Comparison of ENCODE assay signal across 16 cellular contexts in the genomic region with DNA sequence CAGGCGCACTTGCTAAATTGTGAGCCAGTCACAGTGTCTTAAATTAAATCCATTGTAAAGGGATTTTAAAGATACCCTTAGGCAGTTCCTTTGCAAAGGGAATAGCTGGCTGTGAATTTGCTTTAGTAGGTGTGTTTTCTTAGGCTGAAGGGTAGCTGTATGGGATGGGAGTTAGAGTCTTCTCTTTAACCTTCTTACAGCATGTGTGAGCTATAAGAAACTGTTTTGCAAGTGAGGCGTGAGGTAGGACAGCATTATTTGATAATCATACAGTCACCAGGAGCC. TPM values are rescaled to one million over a fixed set of nuclear protein-coding genes. Genes with fewer than 3 reads are reported as not detected.
DNase-seq lines count a peak whose midpoint lies in the region; ATAC-seq and TF ChIP-seq lines count a peak whose summit lies in the region.
"Had no signal": no experiment of that assay in that cellular context is flagged by ENCODE, and none has a peak within 500 bp of the region (broad histone marks: within the 10 kb centered on the region; RNA-seq: fewer than 3 reads in every experiment).

No MANE protein-coding gene starts in this region.

- H3F3A ChIP-seq in DOHH2 (ENCODE audit: control insufficient read depth, insufficient read depth) = 0 out of 2 replicates have a peak, but pooled peaks cover 2% of the 10 kb centered on the region

- CTCF ChIA-PET in Panc1 (lab: Charles Lee) = no interaction called here

- no TSS peak for BruUV-seq in Panc1 (replicated peaks; lab: Mats Ljungman, UMichigan)

- H3K4me3 Mint-ChIP-seq in mesothelial cell of epicardium = no peak overlapping the region

- POLR2A ChIA-PET in Panc1 (lab: Charles Lee) = no interaction called here

- no peaks in the 10 kb centered on the region for H3K9me3 Mint-ChIP-seq in mesothelial cell of epicardium
- H3K9me3 Mint-ChIP-seq: CD4-positive, CD25-positive, alpha-beta regulatory T cell; IgD-negative memory B cell had no signal

- DNase-seq in Panc1 (ENCODE audit: low read depth, low spot score) = no peak
- no peak for DNase-seq in esophagus muscularis mucosa (ENCODE audit: extremely low spot score)
- no peak for DNase-seq in gastrocnemius medialis
- no peak for DNase-seq in mesothelial cell of epicardium (ENCODE audit: low spot score in 2 of 2, unreplicated experiment in 2 of 2)
- no peak for DNase-seq in epidermal melanocyte (ENCODE audit: insufficient read length, low spot score)
- no peak for DNase-seq in erythroblast (lab: John Stamatoyannopoulos, UW)
- DNase-seq: CD4-positive, CD25-positive, alpha-beta regulatory T cell; DMS79 treated with DMSO at 0.1 percent for 48 hours; MV-4-11; NCI-H1417 treated with DMSO at 0.1 percent for 48 hours; NCI-H2029 treated with DMSO at 0.1 percent for 48 hours; NCI-H510A; SJCRH30 had no signal

- H3K9me2 ChIP-seq in DOHH2 (replicated peaks; ENCODE audit: control insufficient read depth, low read length) = no peaks in the 10 kb centered on the region

- peaks cover 90% of the 10 kb centered on the region for H3K4me1 ChIP-seq in DOHH2 (ENCODE audit: control insufficient read depth, low read length)
- peaks cover 65% of the 10 kb centered on the region for H3K4me1 ChIP-seq in Panc1 (ENCODE audit: control insufficient read depth, insufficient read depth, low read length)
- peaks cover 54 to 95% (median 94%) of the 10 kb centered on the region in 4 donors for H3K4me1 ChIP-seq in esophagus muscularis mucosa
- H3K4me1 ChIP-seq in gastrocnemius medialis = peaks cover 75 to 80% of the 10 kb centered on the region in 2 donors
- H3K4me1 ChIP-seq: SJCRH30 had no signal

- intact Hi-C loops in Panc1 (cut with micrococcal nuclease; ENCODE audit: unreplicated experiment) (no loop called here), esophagus muscularis mucosa (cut with DNase I) (loop anchor here (10.0 kb wide), 1 partner anchor 173 kb away; no protein-coding TSS in a partner anchor), gastrocnemius medialis (cut with DNase I; ENCODE audit: low total_unique reads) (no loop called here)

- TF ChIP-seq POLR2A in esophagus muscularis mucosa (IDR thresholded peaks at IDR 0.05; ENCODE audit: low read depth) (no peak), gastrocnemius medialis (IDR thresholded peaks at IDR 0.05) (no peak), erythroblast (IDR thresholded peaks at IDR 0.05; ENCODE audit: low read length) (no peak)

- no peak for TF ChIP-seq EP300 in esophagus muscularis mucosa (IDR thresholded peaks at IDR 0.05)

- H3K27ac ChIP-seq in DOHH2 (ENCODE audit: low read depth, low read length) (no peak overlapping the region), Panc1 (ENCODE audit: low read length) (peak overlapping the region; percentile 13), esophagus muscularis mucosa (replicated peaks in 1 of 4) (peak overlapping the region in 3 of 4 donors; percentile 25 to 48 (median 47)), gastrocnemius medialis (peak overlapping the region; percentile 94 to 98 (median 95))
- H3K27ac ChIP-seq: SJCRH30 had no signal

- H3K4me3 ChIP-seq in DOHH2 (ENCODE audit: low read length) (peak overlapping the region; percentile 83), Panc1 (ENCODE audit: low read depth in 2 of 2, low read length in 2 of 2) (peak overlapping the region in 1 of 2 experiments; percentile 96; a peak in 2 of 4 replicates), esophagus muscularis mucosa (no peak overlapping the region), gastrocnemius medialis (peak overlapping the region; percentile 12 to 93 (median 86))
- H3K4me3 ChIP-seq: SJCRH30 had no signal

- H3K79me2 ChIP-seq in DOHH2 (ENCODE audit: control insufficient read depth, low read length) = peaks cover 100% of the 10 kb centered on the region

- peaks cover 5% of the 10 kb centered on the region for H3K36me3 Mint-ChIP-seq in mesothelial cell of epicardium
- H3K36me3 Mint-ChIP-seq: CD4-positive, CD25-positive, alpha-beta regulatory T cell had no signal

- ATAC-seq in Panc1 = no peak
- ATAC-seq in gastrocnemius medialis = no peak
- no peak for ATAC-seq in GM19023 (IDR thresholded peaks at IDR 0.05; ENCODE audit: unreplicated experiment)

- peaks cover 53% of the 10 kb centered on the region for H3K4me1 Mint-ChIP-seq in mesothelial cell of epicardium

- H3K27me3 Mint-ChIP-seq in mesothelial cell of epicardium (ENCODE audit: low read depth) = no peaks in the 10 kb centered on the region
- H3K27me3 Mint-ChIP-seq: CD4-positive, CD25-positive, alpha-beta regulatory T cell had no signal

- peaks cover 94% of the 10 kb centered on the region for H3K36me3 ChIP-seq in DOHH2 (ENCODE audit: control insufficient read depth, low read length)
- H3K36me3 ChIP-seq in Panc1 (ENCODE audit: control insufficient read depth, insufficient read depth, low read length) = 0 out of 2 replicates have a peak, but pooled peaks cover 4% of the 10 kb centered on the region
- H3K36me3 ChIP-seq in esophagus muscularis mucosa = no peaks in the 10 kb centered on the region
- H3K36me3 ChIP-seq in gastrocnemius medialis = peaks cover 0 to 10% of the 10 kb centered on the region in 2 donors
- H3K36me3 ChIP-seq: SJCRH30 had no signal

- H3K4me2 ChIP-seq in DOHH2 (ENCODE audit: low read length) = peak overlapping the region; percentile 88

- in situ Hi-C loops in Panc1 (cut with HindIII; ENCODE audit: low pct_unique_long_range_greater_than_20kb, low sequenced_read_pairs) (no loop called here), gastrocnemius medialis (cut with MboI; ENCODE audit: low sequenced_read_pairs in 4 of 4) (loop anchor here (10.0 to 25.0 kb wide), 2 partner anchors 129 to 137 kb away; no protein-coding TSS in a partner anchor)

- H4K20me1 ChIP-seq in DOHH2 (ENCODE audit: control insufficient read depth, insufficient read depth, low read depth, low read length) = peaks cover 53% of the 10 kb centered on the region

- no peak overlapping the region for H3K27ac Mint-ChIP-seq in mesothelial cell of epicardium
- H3K27ac Mint-ChIP-seq: IgD-negative memory B cell had no signal

- no peaks in the 10 kb centered on the region for H3K27me3 ChIP-seq in DOHH2 (ENCODE audit: control insufficient read depth, low read length)
- no peaks in the 10 kb centered on the region for H3K27me3 ChIP-seq in Panc1 (ENCODE audit: control insufficient read depth, insufficient read depth, low read length)
- H3K27me3 ChIP-seq in esophagus muscularis mucosa = no peaks in the 10 kb centered on the region
- H3K27me3 ChIP-seq in gastrocnemius medialis = no peaks in the 10 kb centered on the region
- H3K27me3 ChIP-seq: SJCRH30 had no signal

- WGBS in esophagus muscularis mucosa = 88% methylated on average over 2 of the region's 2 CpGs

- H3K9me3 ChIP-seq in DOHH2 (ENCODE audit: control insufficient read depth, insufficient read depth, low read length) (no peaks in the 10 kb centered on the region), Panc1 (ENCODE audit: control insufficient read depth, insufficient read depth, low read depth, low read length) (no peaks in the 10 kb centered on the region), esophagus muscularis mucosa (no peaks in the 10 kb centered on the region), gastrocnemius medialis (no peaks in the 10 kb centered on the region)
- H3K9me3 ChIP-seq: SJCRH30 had no signal

- no peak for TF ChIP-seq CTCF in DOHH2 (IDR thresholded peaks at IDR 0.05; ENCODE audit: low read depth, low read length, poor library complexity, severe bottlenecking)
- no peak for TF ChIP-seq CTCF in Panc1 (IDR thresholded peaks at IDR 0.05)
- no peak for TF ChIP-seq CTCF in esophagus muscularis mucosa (IDR thresholded peaks at IDR 0.05)
- TF ChIP-seq CTCF in gastrocnemius medialis (IDR thresholded peaks at IDR 0.05 in 4 of 5, conservative IDR thresholded peaks at IDR 0.05 in 1 of 5) = no peak
- no peak for TF ChIP-seq CTCF in mesothelial cell of epicardium (IDR thresholded peaks at IDR 0.05; ENCODE audit: unreplicated experiment)

RNA-seq across cellular contexts. Expression of gene EEPD1, which starts 5.2 kb away (rescaled TPM):
- total RNA-seq in Panc1 (2021; ENCODE audit: unreplicated experiment) (48.0 TPM), esophagus muscularis mucosa (10 to 100 TPM; 18.7 to 27.9 (median 26.6) TPM), gastrocnemius medialis (10 to 100 TPM; 41.0 to 68.5 (median 61.3) TPM), mesothelial cell of epicardium (18.0 to 21.8 TPM (median 20.1 TPM) in 3 replicates)
- polyA plus RNA-seq in Panc1 (2012; ENCODE audit: insufficient read length) = 87.5 TPM

Comparison
In these comparisons a context has a peak if more than half of its experiments do, and no peak if none do; other contexts are left out.
1. H3K4me3 ChIP-seq: peak in DOHH2 (single experiment) and gastrocnemius medialis (4 of 4); none in esophagus muscularis mucosa (0 of 4).